ENCODE assay signal across 20 cellular contexts in the genomic region with DNA sequence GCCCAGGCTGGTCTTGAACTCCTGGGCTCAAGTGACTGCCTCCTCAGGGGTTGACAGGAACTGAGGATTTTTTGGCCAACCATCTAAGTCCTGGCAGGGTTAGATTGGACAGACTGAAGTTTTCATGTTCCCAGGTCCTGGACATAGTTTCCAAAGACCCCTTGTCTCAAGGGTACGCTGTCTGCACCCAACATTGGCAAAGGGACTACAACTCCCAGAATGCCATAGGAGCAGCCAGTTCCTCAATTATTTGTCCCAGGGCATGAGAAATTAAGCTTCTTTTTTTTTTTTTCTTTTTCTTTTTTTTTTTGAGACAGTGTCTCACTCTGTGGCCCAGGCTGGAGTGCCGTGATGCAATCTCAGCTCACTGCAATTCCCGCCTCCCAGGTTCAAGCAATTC. TPM values are rescaled to one million over a fixed set of nuclear protein-coding genes. Genes with fewer than 3 reads are reported as not detected.
"Had no signal": no experiment of that assay in that cellular context is flagged by ENCODE, and none has a peak within 500 bp of the region (broad histone marks: within the 10 kb centered on the region; RNA-seq: fewer than 3 reads in every experiment).

No MANE protein-coding gene starts in this region.

- FAIRE-seq: astrocyte had no signal

- H3K4me1 ChIP-seq: foreskin keratinocyte had no signal

- ATAC-seq: activated T-cell treated with anti-CD3 and anti-CD28 coated beads, Interleukin-2, amount 50 U/mL, for 4 hours; effector memory CD8-positive, alpha-beta T cell; foreskin keratinocyte; left ventricle myocardium superior; mucosa of descending colon; naive thymus-derived CD4-positive, alpha-beta T cell; stimulated activated memory B cell treated with anti-CD40 and anti-IgM and Interleukin-4, amounts not matched to agents 10 μg/mL and 1 μg/mL and 100 μg/mL, for 72 hours had no signal

- DNase-seq: activated CD4-positive, alpha-beta T cell treated with anti-CD3 and anti-CD28 coated beads for 4 hours; activated CD8-positive, alpha-beta T cell treated with anti-CD3 and anti-CD28 coated beads for 36 hours; activated effector memory CD4-positive, alpha-beta T cell treated with Interleukin-2 at 50 U/mL for 16 hours; activated naive CD4-positive, alpha-beta T cell treated with anti-CD3 and anti-CD28 coated beads, Interleukin-2, amount 50 U/mL, for 16 hours; activated T-cell treated with anti-CD3 and anti-CD28 coated beads, Interleukin-2, amount 50 U/mL, for 4 hours; dermis blood vessel endothelial cell; effector memory CD8-positive, alpha-beta T cell; foreskin keratinocyte; left ventricle myocardium superior; mucosa of descending colon; naive thymus-derived CD4-positive, alpha-beta T cell; stimulated activated CD4-positive, alpha-beta T cell treated with anti-CD3 and anti-CD28 coated beads, Interleukin-2, amount 100 ng/mL, for 48 hours; T-helper 2 cell; thyroid gland had no signal

- H3K9me3 ChIP-seq: mucosa of descending colon, thyroid gland had no signal

- H3K4me3 ChIP-seq: mucosa of descending colon, thyroid gland had no signal

- H3K27me3 ChIP-seq: foreskin keratinocyte, thyroid gland had no signal

- H3K27ac ChIP-seq: foreskin keratinocyte, thyroid gland had no signal

RNA-seq across cellular contexts. Expression of gene LHB, which starts 30.7 kb away (rescaled TPM):
- total RNA-seq: activated CD8-positive, alpha-beta T cell treated with anti-CD3 and anti-CD28 coated beads for 36 hours; activated T-cell treated with anti-CD3 and anti-CD28 coated beads, Interleukin-2, amount 50 U/mL, for 4 hours; bronchial epithelial cell; chondrocyte; dermis blood vessel endothelial cell; left ventricle myocardium superior; naive thymus-derived CD4-positive, alpha-beta T cell; thyroid gland; urinary bladder; WTC11 had no signal
- polyA plus RNA-seq: naive thymus-derived CD4-positive, alpha-beta T cell; urinary bladder had no signal
